8 cellular contexts compared by ENCODE assay signal in the genomic region with DNA sequence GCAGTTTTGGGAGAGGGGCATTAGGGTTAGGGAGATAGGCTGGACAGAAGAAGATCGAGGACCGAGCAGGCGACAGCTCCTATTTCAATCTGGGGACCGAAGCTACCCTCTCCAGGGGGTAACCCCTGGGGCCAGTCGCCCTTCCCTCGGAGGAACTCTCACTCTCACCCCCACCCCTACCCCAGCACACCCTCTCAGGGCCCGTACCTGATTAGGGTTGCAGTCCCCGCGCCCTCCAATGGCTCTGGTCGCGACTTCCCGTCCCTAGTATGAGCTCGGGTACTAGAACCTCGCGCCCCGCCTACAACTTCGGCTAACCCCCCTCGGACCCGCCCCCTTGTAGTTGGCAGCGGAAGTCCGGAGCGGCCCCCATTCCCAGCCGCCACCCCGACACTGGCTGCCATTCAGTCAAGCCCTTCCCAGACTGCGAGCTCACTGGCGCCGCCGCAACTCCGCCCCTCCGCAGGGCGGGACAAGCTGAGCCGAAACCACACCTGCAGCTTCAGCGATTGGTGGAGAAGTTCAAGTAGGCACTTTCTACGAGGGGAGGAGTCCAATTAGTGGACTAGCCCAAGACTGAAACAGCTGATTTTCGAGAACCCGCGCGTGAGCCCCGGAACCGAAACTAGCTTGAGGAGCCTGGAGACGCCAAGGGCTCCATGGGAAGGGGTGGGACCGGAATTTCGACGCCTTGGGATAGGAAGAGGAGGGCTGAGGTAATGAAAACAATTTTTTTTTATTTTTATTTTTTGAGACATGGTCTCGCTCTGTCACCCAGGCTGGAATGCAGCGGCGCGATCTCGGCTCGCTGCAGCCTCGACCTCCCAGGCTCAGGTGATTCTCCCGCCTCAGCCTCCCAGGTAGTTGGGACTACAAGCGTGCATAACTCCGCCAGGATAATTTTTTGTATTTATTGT. TPM values are rescaled to one million over a fixed set of nuclear protein-coding genes. Genes with fewer than 3 reads are reported as not detected.
DNase-seq lines count a peak whose midpoint lies in the region; ATAC-seq and TF ChIP-seq lines count a peak whose summit lies in the region.

Gene STAT2, minus strand, starts transcription at position 257 of the 917 bp plus-strand sequence. CDS start 3,536 bp downstream, outside the sequence.

- H3K4me1 ChIP-seq in upper lobe of right lung, result peaks cover 22% of the 10 kb centered on the region

- peaks cover 18% of the 10 kb centered on the region for H3K36me3 ChIP-seq in upper lobe of right lung

- peak; percentile 96 for ATAC-seq in HG02885 (IDR thresholded peaks at IDR 0.05; ENCODE audit: poor library complexity, unreplicated experiment)
- ATAC-seq in T-helper 17 cell, result peak; percentile 95
- ATAC-seq in left cardiac atrium, result peak; percentile 98 to 99
- ATAC-seq in upper lobe of right lung, result peak; percentile 99

- TF ChIP-seq POLR2A in GM15510 (IDR thresholded peaks at IDR 0.05; ENCODE audit: borderline replicate concordance, extremely low read depth, insufficient read length), result peak; percentile 87

- H3K9me3 ChIP-seq in T-helper 17 cell (ENCODE audit: control insufficient read depth, low read length, poor library complexity, severe bottlenecking), result no peaks in the 10 kb centered on the region
- no peaks in the 10 kb centered on the region for H3K9me3 ChIP-seq in upper lobe of right lung

- no peak for TF ChIP-seq CTCF in upper lobe of right lung (IDR thresholded peaks at IDR 0.05)

- H3K4me3 ChIP-seq in upper lobe of right lung, result peak within 1 kb of the TSS; percentile 94

- DNase-seq in NCI-H1694 treated with DMSO at 0.1 percent for 48 hours (lab: John Stamatoyannopoulos, UW), result peak; percentile 95
- peak; percentile 96 to 99 (median 98) for DNase-seq in T-helper 17 cell
- DNase-seq in amygdala (lab: John Stamatoyannopoulos, UW), result peak; percentile 58 to 100 (median 99)
- DNase-seq in left cardiac atrium, result peak; percentile 99
- peak; percentile 100 for DNase-seq in posterior vena cava (ENCODE audit: low spot score)
- peak; percentile 100 for DNase-seq in upper lobe of right lung

- H3K27me3 ChIP-seq in upper lobe of right lung, result no peaks in the 10 kb centered on the region

- peak within 1 kb of the TSS; percentile 95 for H3K27ac Mint-ChIP-seq in T-helper 17 cell

- H3K36me3 Mint-ChIP-seq in T-helper 17 cell (ENCODE audit: low read depth), result peaks cover 4% of the 10 kb centered on the region

- peak within 1 kb of the TSS; percentile 93 for H3K4me3 Mint-ChIP-seq in T-helper 17 cell

- intact Hi-C loops in left cardiac atrium (cut with DNase I), result loop anchor here in 1 of 2 donors (5.0 kb wide), 1 partner anchor 102 kb away; no protein-coding TSS in a partner anchor
- intact Hi-C loops in posterior vena cava (cut with DNase I), result loop anchor here in 1 of 2 donors (10.0 kb wide), 1 partner anchor 95 kb away; the partner anchor contains the start of gene MIP
- intact Hi-C loops in upper lobe of right lung (cut with DNase I), result no loop called here

- peaks cover 20% of the 10 kb centered on the region for H3K4me1 Mint-ChIP-seq in T-helper 17 cell

- H3K27ac ChIP-seq in upper lobe of right lung, result peak within 1 kb of the TSS; percentile 98

- H3K27me3 Mint-ChIP-seq in T-helper 17 cell, result no peaks in the 10 kb centered on the region

RNA-seq across cellular contexts. Expression of gene STAT2, which starts in this region (rescaled TPM):
- total RNA-seq in T-helper 17 cell (100 to 1,000 TPM; 116 to 145 TPM), left cardiac atrium (10 to 100 TPM; 52.2 to 68.1 TPM), posterior vena cava (100 to 1,000 TPM; 108 to 113 TPM), upper lobe of right lung (199 TPM)

Comparison
In these comparisons a context has a peak if more than half of its experiments do, and no peak if none do; other contexts are left out.
1. Peak in every context shown above with its lines: DNase-seq, ATAC-seq, H3K4me3 ChIP-seq and H3K27ac ChIP-seq.